ENCODE assay signal across 16 cellular contexts in the genomic region with DNA sequence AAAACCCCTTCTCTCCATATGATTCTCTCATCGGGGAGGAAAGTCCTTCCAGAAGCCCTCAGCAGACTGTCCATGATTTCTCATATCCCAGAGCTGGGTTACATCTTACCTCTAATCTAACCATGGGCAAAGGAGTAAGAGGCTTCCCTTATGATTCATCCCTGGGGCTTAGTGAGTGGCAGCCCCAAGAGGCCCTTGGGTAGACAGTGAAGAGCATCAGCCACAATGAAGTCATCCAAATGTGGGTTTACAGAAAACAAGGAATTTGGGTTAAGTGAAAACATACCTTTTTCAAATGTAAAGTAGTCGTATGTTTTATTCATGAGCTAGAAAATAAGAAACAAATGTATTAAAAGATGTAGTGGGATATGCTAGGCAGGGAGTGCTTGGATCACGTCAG.
DNase-seq lines count a peak whose midpoint lies in the region; TF ChIP-seq lines count a peak whose summit lies in the region.
"Had no signal": no experiment of that assay in that cellular context is flagged by ENCODE, and none has a peak within 500 bp of the region (broad histone marks: within the 10 kb centered on the region; RNA-seq: fewer than 3 reads in every experiment).

No MANE protein-coding gene starts in this region.

- peaks cover 14% of the 10 kb centered on the region for H3K4me1 ChIP-seq in adipocyte (ENCODE audit: control insufficient read depth, insufficient read depth, low read length)

- peak; percentile 81 for DNase-seq in AG10803 (ENCODE audit: low read depth)
- peak; percentile 21 for DNase-seq in HPDE6-E6E7 (ENCODE audit: extremely low spot score)
- DNase-seq in adipocyte (ENCODE audit: low read depth): peak; percentile 64
- peak; percentile 91 for DNase-seq in iris pigment epithelial cell (ENCODE audit: low read depth)
- DNase-seq in caudate nucleus (lab: John Stamatoyannopoulos, UW): no peak
- DNase-seq in NCI-H2171 treated with DMSO at 0.1 percent for 48 hours (lab: John Stamatoyannopoulos, UW): no peak
- DNase-seq in NCI-H2081 (lab: John Stamatoyannopoulos, UW): no peak
- DNase-seq in stimulated activated CD4-positive, alpha-beta T cell treated with anti-CD3 and anti-CD28 coated beads, Interleukin-2, amount 100 ng/mL, for 24 hours: no peak
- DNase-seq: CD8-positive, alpha-beta memory T cell; cerebellar nuclear complex; esophagus squamous epithelium; H7; NCI-H2227 treated with DMSO at 0.1 percent for 48 hours; stimulated activated CD8-positive, alpha-beta memory T cell treated with anti-CD3 and anti-CD28 coated beads, Interleukin-4, amount 100 ng/mL, for 48 hours had no signal

- TF ChIP-seq CTCF in AG10803 (conservative IDR thresholded peaks at IDR 0.05; ENCODE audit: low read length): no peak

- no peaks in the 10 kb centered on the region for H3K27me3 ChIP-seq in adipocyte (replicated peaks; ENCODE audit: control insufficient read depth, insufficient read depth, low read length)
- H3K27me3 ChIP-seq: esophagus squamous epithelium, neutrophil had no signal

- H3K4me3 ChIP-seq in AG10803 (ENCODE audit: low read length) (no peak overlapping the region), adipocyte (ENCODE audit: low read length) (no peak overlapping the region)
- H3K4me3 ChIP-seq: esophagus squamous epithelium had no signal

- H3K9me3 ChIP-seq in adipocyte (ENCODE audit: control insufficient read depth, low read length): no peaks in the 10 kb centered on the region
- H3K9me3 ChIP-seq: esophagus squamous epithelium, neutrophil had no signal

- H3K27ac ChIP-seq in caudate nucleus (ENCODE audit: low read depth, low read length): no peak overlapping the region
- H3K27ac ChIP-seq: esophagus squamous epithelium, KMS-11, neutrophil had no signal

- H3K9ac ChIP-seq in adipocyte (ENCODE audit: low read length): no peak overlapping the region
- H3K9ac ChIP-seq: KMS-11 had no signal

- no peaks in the 10 kb centered on the region for H3K36me3 ChIP-seq in adipocyte (ENCODE audit: control insufficient read depth, insufficient read depth, low read length, severe bottlenecking)
- H3K36me3 ChIP-seq: esophagus squamous epithelium, neutrophil had no signal

Comparison
In these comparisons a context has a peak if more than half of its experiments do, and no peak if none do; other contexts are left out.
1. DNase-seq: peak in AG10803 (single experiment), HPDE6-E6E7 (single experiment), adipocyte (single experiment) and iris pigment epithelial cell (single experiment); none in caudate nucleus (0 of 61), NCI-H2171 treated with DMSO at 0.1 percent for 48 hours (single experiment), NCI-H2081 (0 of 2) and stimulated activated CD4-positive, alpha-beta T cell treated with anti-CD3 and anti-CD28 coated beads, Interleukin-2, amount 100 ng/mL, for 24 hours (0 of 2).